7 cellular contexts compared by ENCODE assay signal in genomic region chr22:23893446-23893956, GRCh38. TPM values are rescaled to one million over a fixed set of nuclear protein-coding genes. Genes with fewer than 3 reads are reported as not detected.
DNase-seq lines count a peak whose midpoint lies in the region; ATAC-seq and TF ChIP-seq lines count a peak whose summit lies in the region.

No MANE protein-coding gene starts in this region.

- H3K4me3 Mint-ChIP-seq in immature natural killer cell = peak overlapping the region; percentile 90 to 94 (median 91)

- intact Hi-C loops in stomach (cut with DNase I; ENCODE audit: low total_unique reads) = no loop called here

- no peak for TF ChIP-seq CTCF in stomach (IDR thresholded peaks at IDR 0.05)

- peak overlapping the region; percentile 63 to 79 (median 74) for H3K4me3 ChIP-seq in stomach

- H3K27ac ChIP-seq in stomach = peak overlapping the region; percentile 95 to 99 (median 97)

- H3K4me1 ChIP-seq in stomach = peaks cover 19 to 46% (median 42%) of the 10 kb centered on the region in 4 donors

- H3K27ac Mint-ChIP-seq in activated naive CD4-positive, alpha-beta T cell treated with anti-CD3 and anti-CD28 coated beads, Interleukin-2, amount 50 U/mL, for 72 hours = peak overlapping the region; percentile 96
- peak overlapping the region; percentile 87 to 96 (median 94) for H3K27ac Mint-ChIP-seq in immature natural killer cell

- WGBS in stomach, 5 donors = 16 to 23% (median 17%) methylated on average over 4 to 10 of the region's 10 CpGs

- H3K27me3 Mint-ChIP-seq in immature natural killer cell (ENCODE audit: low read depth in 3 of 3) = peaks cover 0 to 6% (median 3%) of the 10 kb centered on the region in 3 donors

- TF ChIP-seq POLR2A in stomach (IDR thresholded peaks at IDR 0.05) (no peak), erythroblast (IDR thresholded peaks at IDR 0.05; ENCODE audit: low read length) (no peak)

- no peak for TF ChIP-seq EP300 in stomach (IDR thresholded peaks at IDR 0.05)

- no peaks in the 10 kb centered on the region for H3K27me3 ChIP-seq in stomach

- peak; percentile 2 for ATAC-seq in HG03439 (IDR thresholded peaks at IDR 0.05; ENCODE audit: unreplicated experiment)
- no peak for ATAC-seq in activated naive CD4-positive, alpha-beta T cell treated with anti-CD3 and anti-CD28 coated beads, Interleukin-2, amount 50 U/mL, for 72 hours
- no peak for ATAC-seq in GM21367 (IDR thresholded peaks at IDR 0.05; ENCODE audit: unreplicated experiment)

- H3K9me3 Mint-ChIP-seq in activated naive CD4-positive, alpha-beta T cell treated with anti-CD3 and anti-CD28 coated beads, Interleukin-2, amount 50 U/mL, for 72 hours = no peaks in the 10 kb centered on the region
- no peaks in the 10 kb centered on the region for H3K9me3 Mint-ChIP-seq in immature natural killer cell

- H3K9me3 ChIP-seq in stomach = no peaks in the 10 kb centered on the region

- peaks cover 20 to 26% of the 10 kb centered on the region in 2 donors for H3K4me1 Mint-ChIP-seq in immature natural killer cell

- peaks cover 19 to 24% (median 22%) of the 10 kb centered on the region in 4 donors for H3K36me3 ChIP-seq in stomach

- peaks cover 17 to 33% of the 10 kb centered on the region in 2 donors for H3K36me3 Mint-ChIP-seq in activated naive CD4-positive, alpha-beta T cell treated with anti-CD3 and anti-CD28 coated beads, Interleukin-2, amount 50 U/mL, for 72 hours
- no peaks in the 10 kb centered on the region for H3K36me3 Mint-ChIP-seq in immature natural killer cell

- DNase-seq in activated naive CD4-positive, alpha-beta T cell treated with anti-CD3 and anti-CD28 coated beads, Interleukin-2, amount 50 U/mL, for 72 hours (ENCODE audit: low spot score in 2 of 2) = no peak
- DNase-seq in immature natural killer cell (no peak), stomach (no peak), erythroblast (lab: John Stamatoyannopoulos, UW) (no peak)
- DNase-seq in stimulated activated naive CD4-positive, alpha-beta T cell (lab: John Stamatoyannopoulos, UW) = no peak

RNA-seq across cellular contexts. Expression of gene MIF, which starts 0.7 kb away (rescaled TPM):
- total RNA-seq in activated naive CD4-positive, alpha-beta T cell treated with anti-CD3 and anti-CD28 coated beads, Interleukin-2, amount 50 U/mL, for 72 hours = 1,000 to 10,000 TPM in 1 of 2 donors, 100 to 1,000 TPM in 1; 919 to 1,364 TPM
- polyA plus RNA-seq in immature natural killer cell (1,000 to 10,000 TPM in 1 of 3 donors, 100 to 1,000 TPM in 2; 788 to 1,627 (median 947) TPM), stomach (100 to 1,000 TPM; 496 to 940 (median 891) TPM)
- 100 to 1,000 TPM in 4 of 5 donors, 10 to 100 TPM in 1; 59.5 to 293 (median 214) TPM for total RNA-seq in stomach

RNA-seq across cellular contexts. Expression of gene SLC2A11, which starts 35.8 kb away (rescaled TPM):
- total RNA-seq in activated naive CD4-positive, alpha-beta T cell treated with anti-CD3 and anti-CD28 coated beads, Interleukin-2, amount 50 U/mL, for 72 hours = 1 to 10 TPM; 6.3 to 8.1 TPM
- polyA plus RNA-seq in immature natural killer cell (1 to 10 TPM in 2 of 3 donors, under 1 TPM in 1; 0.48 to 3.0 (median 2.0) TPM), stomach (1 to 10 TPM; 5.8 to 9.1 (median 6.7) TPM)
- total RNA-seq in stomach = 10 to 100 TPM in 1 of 5 donors, 1 to 10 TPM in 4; 3.2 to 10.3 (median 6.6) TPM

RNA-seq across cellular contexts. Expression of gene DERL3, which starts 54.7 kb away (rescaled TPM):
- 1 to 10 TPM; 5.1 to 7.3 TPM for total RNA-seq in activated naive CD4-positive, alpha-beta T cell treated with anti-CD3 and anti-CD28 coated beads, Interleukin-2, amount 50 U/mL, for 72 hours
- 1 to 10 TPM in 1 of 3 donors, under 1 TPM in 2; 0.61 to 1.2 (median 0.62) TPM for polyA plus RNA-seq in immature natural killer cell
- total RNA-seq in stomach = 10 to 100 TPM in 2 of 5 donors, 1 to 10 TPM in 2, under 1 TPM in 1; 0.45 to 24.1 (median 5.2) TPM
- polyA plus RNA-seq in stomach = 10 to 100 TPM in 1 of 3 donors, 1 to 10 TPM in 2; 6.2 to 24.5 (median 7.9) TPM
